ENCODE assay signal across 6 cellular contexts in the genomic region with DNA sequence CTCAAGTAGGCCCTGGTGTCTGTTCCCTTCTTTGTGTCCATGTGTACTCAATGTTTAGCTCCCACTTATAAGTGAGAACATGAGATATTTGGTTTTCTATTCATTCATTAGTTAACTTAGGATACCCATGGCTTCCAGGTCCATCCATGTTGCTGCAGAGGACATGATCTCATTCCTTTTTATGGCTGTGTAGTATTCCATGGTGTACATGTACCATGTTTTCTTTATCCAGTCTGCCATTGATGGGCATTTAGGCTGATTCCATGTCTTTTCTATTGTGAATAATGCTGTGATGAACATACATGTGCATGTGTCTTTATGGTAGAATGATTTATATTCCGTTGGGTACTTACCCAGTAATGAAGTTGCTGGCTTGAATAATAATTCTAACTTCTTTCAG. TPM values are rescaled to one million over a fixed set of nuclear protein-coding genes. Genes with fewer than 3 reads are reported as not detected.
DNase-seq lines count a peak whose midpoint lies in the region; ATAC-seq, FAIRE-seq and TF ChIP-seq lines count a peak whose summit lies in the region.
"Not testable (repeated sequence)": the region's sequence is repeated elsewhere in the genome, so short reads cannot be mapped to it uniquely, and the experiment has no call there.
"Had no signal": no experiment of that assay in that cellular context is flagged by ENCODE, and none has a peak within 500 bp of the region (broad histone marks: within the 10 kb centered on the region; RNA-seq: fewer than 3 reads in every experiment).

No MANE protein-coding gene starts in this region.

- H3K9ac ChIP-seq in K562 (ENCODE audit: insufficient read depth in 1 of 2, low read depth in 2 of 2, low read length in 2 of 2) = not testable (repeated sequence)

- in situ Hi-C loops in K562 (cut with MboI) = not testable (repeated sequence)

- H3K79me2 ChIP-seq in K562 (ENCODE audit: control insufficient read depth, insufficient read depth, low read length) = peaks cover 89% of the 10 kb centered on the region

- not testable (repeated sequence) for H3K9me3 ChIP-seq in HEK293 (ENCODE audit: control insufficient read depth, insufficient read depth, low read depth, low read length); K562 (replicated peaks; ENCODE audit: control insufficient read depth, insufficient read depth, low read depth, low read length)

- not testable (repeated sequence) for H3K4me2 ChIP-seq in K562 (ENCODE audit: insufficient read depth, low read length)

- CTCF ChIA-PET in HEK293 (lab: Yijun Ruan, JAX) = interaction anchor here (0.7 kb wide), 1 partner anchor 78 kb away, joined by 3 read pairs; no protein-coding TSS in a partner anchor
- CTCF ChIA-PET in K562 (lab: Yijun Ruan, JAX; ENCODE audit: low intra/inter-chr PET ratio) = not testable (repeated sequence)

- POLR2A ChIA-PET in HEK293 (lab: Yijun Ruan, JAX) = not testable (repeated sequence)
- POLR2A ChIA-PET in K562 (lab: Yijun Ruan, JAX) = interaction anchor here (1.0 kb wide), 1 partner anchor 13 kb away, joined by 3 read pairs; no protein-coding TSS in a partner anchor

- TF ChIP-seq CTCF in HEK293 (tag by site-specific recombination; IDR thresholded peaks at IDR 0.05); K562 (IDR thresholded peaks at IDR 0.05 in 2 of 3, conservative IDR thresholded peaks at IDR 0.05 in 1 of 3; ENCODE audit: insufficient read depth in 2 of 3, low read depth in 1 of 3, low read length in 3 of 3): not testable (repeated sequence)

- not testable (repeated sequence) for TF ChIP-seq EP300 in K562 (IDR thresholded peaks at IDR 0.05; ENCODE audit: low read length)

- BruUV-seq in K562 (replicated peaks; lab: Mats Ljungman, UMichigan) = not testable (repeated sequence)

- ATAC-seq in SK-N-SH treated with all-trans-retinoic acid at 6 μM for 48 hours, K562: not testable (repeated sequence)

- not testable (repeated sequence) for H3K27ac ChIP-seq in HEK293 (ENCODE audit: extremely low read depth, low read depth, low read length); K562 (ENCODE audit: extremely low read depth, low read depth, low read length)

- H3K27me3 ChIP-seq in K562 (ENCODE audit: control insufficient read depth in 2 of 2, insufficient read depth in 2 of 2, low read length in 2 of 2) = not testable (repeated sequence)

- not testable (repeated sequence) for H3K4me3 ChIP-seq in HEK293 (ENCODE audit: low read depth, low read length); K562

- not testable (repeated sequence) for TF ChIP-seq RAD21 in K562 (CRISPR knock-in tag; conservative IDR thresholded peaks at IDR 0.05 in 1 of 2, IDR thresholded peaks at IDR 0.05 in 1 of 2)

- FAIRE-seq in GM12892 (lab: Jason Lieb, UNC) = peak; percentile 36
- FAIRE-seq in K562 (lab: Jason Lieb, UNC) = not testable (repeated sequence)

- not testable (repeated sequence) for H4K20me1 ChIP-seq in K562 (replicated peaks; ENCODE audit: control insufficient read depth, insufficient read depth, low read length)

- 0% methylated on average over 1 of the region's 1 CpG for WGBS in K562 (ENCODE audit: insufficient coverage, low coverage, missing lambda C conversion rate)

- not testable (repeated sequence) for H3K36me3 ChIP-seq in HEK293 (ENCODE audit: control insufficient read depth in 2 of 2, insufficient read depth in 1 of 2, low read length in 2 of 2); K562 (ENCODE audit: control insufficient read depth, insufficient read depth, low read length)

- not testable (repeated sequence) for DNase-seq in GM12892 (ENCODE audit: insufficient read length); K562 (ENCODE audit: extremely low read depth in 1 of 4, low spot score in 3 of 4)

- not testable (repeated sequence) for TF ChIP-seq POLR2A in GM12892 (IDR thresholded peaks at IDR 0.05; ENCODE audit: low read depth, low read length); K562 (conservative IDR thresholded peaks at IDR 0.05)

- not testable (repeated sequence) for H3K9me1 ChIP-seq in K562 (ENCODE audit: control insufficient read depth, insufficient read depth, low read length)

- H3K4me1 ChIP-seq in HEK293 (ENCODE audit: control insufficient read depth, insufficient read depth, low read length); K562 (replicated peaks in 1 of 2; ENCODE audit: control insufficient read depth in 2 of 2, insufficient read depth in 2 of 2, low read length in 2 of 2): not testable (repeated sequence)

- intact Hi-C loops in K562 (cut with micrococcal nuclease) = not testable (repeated sequence)

- not testable (repeated sequence) for H2AFZ ChIP-seq in K562 (ENCODE audit: low read depth, low read length)

TF ChIP-seq in HEK293, 187 proteins besides CTCF, POLR2A, EP300 and RAD21:
- peak; percentile 71; the same call in 1 of the 2 replicates for TF ChIP-seq ZNF146 (tag by site-specific recombination; IDR thresholded peaks at IDR 0.05)

TF ChIP-seq in SK-N-SH treated with all-trans-retinoic acid at 6 μM for 48 hours, 23 proteins besides CTCF, POLR2A, EP300 and RAD21:
- TF ChIP-seq ZNF8 (CRISPR knock-in tag; IDR thresholded peaks at IDR 0.05) = peak; percentile 33; the same call in 1 of the 2 replicates
TF ChIP-seq in SK-N-SH treated with all-trans-retinoic acid at 6 μM for 48 hours: peak in this region for 1; not testable (repeated sequence) for 22.

TF ChIP-seq in K562, 482 proteins besides CTCF, POLR2A, EP300 and RAD21:
- TF ChIP-seq ZNF146 (CRISPR knock-in tag; IDR thresholded peaks at IDR 0.05; ENCODE audit: unreplicated experiment) = peak; percentile 54

RNA-seq across cellular contexts. Expression of gene SPRED1, which starts 24.6 kb away (rescaled TPM):
- 0.25 TPM for polyA plus RNA-seq in GM12892 (2012; ENCODE audit: missing spikeins)
- 8.8 and 34.6 TPM in 2 replicates for total RNA-seq in K562 (2011; cell fraction: chromatin; rRNA removed; ENCODE audit: low replicate concordance)
- 4.8 and 6.8 TPM in 2 replicates for total RNA-seq in K562 (2011; cell fraction: nucleolus; rRNA removed)
- total RNA-seq in K562 (2011; cell fraction: nucleoplasm; rRNA removed) = 12.5 and 16.1 TPM in 2 replicates
- total RNA-seq in K562 (2014; rRNA removed) (12.6 and 12.9 TPM in 2 replicates), K562 (2014; rRNA removed; fragmentation: Illumina TruSeq; extraction: Trizol) (16.8 and 18.7 TPM in 2 replicates), K562 (2015; rRNA removed; fragmentation: Illumina TruSeq; extraction: Trizol) (11.4 and 11.9 TPM in 2 replicates), K562 (2021) (15.1 and 17.4 TPM in 2 replicates)
- polyA plus RNA-seq in K562 (2011; rRNA removed) (4.5 and 4.7 TPM in 2 replicates), K562 (2014; fragmentation: Illumina TruSeq; extraction: Trizol) (7.9 and 8.1 TPM in 2 replicates), K562 (2014; fragmentation: Nextera tagmentation; extraction: Ambion mirVana) (1 to 10 TPM; 2.8 to 3.6 TPM), K562 (2014; rRNA removed) (4.2 and 5.0 TPM in 2 replicates)
- polyA plus RNA-seq in K562 (2011; cell fraction: cytosol; rRNA removed) = 1.1 and 2.3 TPM in 2 replicates
- 4.3 and 5.1 TPM in 2 replicates for polyA plus RNA-seq in K562 (2011; cell fraction: nucleus; rRNA removed)
- polyA plus RNA-seq in K562 (2012) = 6.3 and 6.8 TPM in 2 replicates
- 20.4 and 23.8 TPM in 2 replicates for polyA minus RNA-seq in K562 (2011; rRNA and poly(A)+ RNA removed)
- polyA minus RNA-seq in K562 (2011; cell fraction: cytosol; rRNA and poly(A)+ RNA removed) = 6.5 and 7.7 TPM in 2 replicates
- polyA minus RNA-seq in K562 (2011; cell fraction: nucleus; rRNA and poly(A)+ RNA removed) = 13.5 and 22.7 TPM in 2 replicates
- total RNA-seq: CD4-positive, CD25-positive, alpha-beta regulatory T cell had no signal
- polyA plus RNA-seq: CD4-positive, alpha-beta memory T cell had no signal
